In the genomic region with DNA sequence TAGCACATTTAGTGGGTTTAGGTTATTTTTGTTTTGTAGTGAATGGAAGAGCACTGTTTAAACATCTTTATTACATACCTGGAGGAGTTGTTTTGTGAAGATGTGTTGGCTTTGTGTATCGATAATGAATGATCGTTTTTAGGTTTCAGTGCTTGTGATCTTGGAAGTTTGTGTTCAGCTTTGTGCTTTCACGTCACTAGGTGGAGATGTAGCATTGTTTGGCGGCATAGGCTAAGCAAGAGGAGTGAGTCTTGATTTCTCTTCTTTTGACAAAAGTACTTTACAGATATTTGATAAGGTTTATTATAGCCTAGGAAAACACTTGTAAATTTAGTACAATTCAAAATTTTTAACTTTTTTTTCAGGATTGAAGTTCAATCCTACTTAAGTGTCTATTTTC, we compare ENCODE assay signal across 1 cellular context.
TF ChIP-seq lines count a peak whose summit lies in the region.

No MANE protein-coding gene starts in this region.

TF ChIP-seq in SK-N-SH treated with all-trans-retinoic acid at 6 μM for 48 hours, 23 proteins besides CTCF, POLR2A, EP300 and RAD21 (continued from another document):
- no peak for TF ChIP-seq TSHZ2 (CRISPR knock-in tag; IDR thresholded peaks at IDR 0.05)
- TF ChIP-seq ZNF70 (CRISPR knock-in tag; IDR thresholded peaks at IDR 0.05) = no peak
- TF ChIP-seq, protein P1, sequence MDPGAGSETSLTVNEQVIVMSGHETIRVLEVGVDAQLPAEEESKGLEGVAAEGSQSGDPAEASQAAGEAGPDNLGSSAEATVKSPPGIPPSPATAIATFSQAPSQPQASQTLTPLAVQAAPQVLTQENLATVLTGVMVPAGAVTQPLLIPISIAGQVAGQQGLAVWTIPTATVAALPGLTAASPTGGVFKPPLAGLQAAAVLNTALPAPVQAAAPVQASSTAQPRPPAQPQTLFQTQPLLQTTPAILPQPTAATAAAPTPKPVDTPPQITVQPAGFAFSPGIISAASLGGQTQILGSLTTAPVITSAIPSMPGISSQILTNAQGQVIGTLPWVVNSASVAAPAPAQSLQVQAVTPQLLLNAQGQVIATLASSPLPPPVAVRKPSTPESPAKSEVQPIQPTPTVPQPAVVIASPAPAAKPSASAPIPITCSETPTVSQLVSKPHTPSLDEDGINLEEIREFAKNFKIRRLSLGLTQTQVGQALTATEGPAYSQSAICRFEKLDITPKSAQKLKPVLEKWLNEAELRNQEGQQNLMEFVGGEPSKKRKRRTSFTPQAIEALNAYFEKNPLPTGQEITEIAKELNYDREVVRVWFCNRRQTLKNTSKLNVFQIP (CRISPR knock-in tag; IDR thresholded peaks at IDR 0.05; ENCODE audit: borderline replicate concordance, low read depth) = no peak
- TF ChIP-seq OSR1 (CRISPR knock-in tag; IDR thresholded peaks at IDR 0.05) = no peak
- TF ChIP-seq, protein P2, sequence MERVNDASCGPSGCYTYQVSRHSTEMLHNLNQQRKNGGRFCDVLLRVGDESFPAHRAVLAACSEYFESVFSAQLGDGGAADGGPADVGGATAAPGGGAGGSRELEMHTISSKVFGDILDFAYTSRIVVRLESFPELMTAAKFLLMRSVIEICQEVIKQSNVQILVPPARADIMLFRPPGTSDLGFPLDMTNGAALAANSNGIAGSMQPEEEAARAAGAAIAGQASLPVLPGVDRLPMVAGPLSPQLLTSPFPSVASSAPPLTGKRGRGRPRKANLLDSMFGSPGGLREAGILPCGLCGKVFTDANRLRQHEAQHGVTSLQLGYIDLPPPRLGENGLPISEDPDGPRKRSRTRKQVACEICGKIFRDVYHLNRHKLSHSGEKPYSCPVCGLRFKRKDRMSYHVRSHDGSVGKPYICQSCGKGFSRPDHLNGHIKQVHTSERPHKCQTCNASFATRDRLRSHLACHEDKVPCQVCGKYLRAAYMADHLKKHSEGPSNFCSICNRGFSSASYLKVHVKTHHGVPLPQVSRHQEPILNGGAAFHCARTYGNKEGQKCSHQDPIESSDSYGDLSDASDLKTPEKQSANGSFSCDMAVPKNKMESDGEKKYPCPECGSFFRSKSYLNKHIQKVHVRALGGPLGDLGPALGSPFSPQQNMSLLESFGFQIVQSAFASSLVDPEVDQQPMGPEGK (CRISPR knock-in tag; IDR thresholded peaks at IDR 0.05; ENCODE audit: borderline replicate concordance) = no peak
- TF ChIP-seq ZC3H10 (CRISPR knock-in tag; IDR thresholded peaks at IDR 0.05) = no peak
- TF ChIP-seq ISL1 (CRISPR knock-in tag; IDR thresholded peaks at IDR 0.05) = no peak
- no peak for TF ChIP-seq CSRNP3 (CRISPR knock-in tag; IDR thresholded peaks at IDR 0.05)
- no peak for TF ChIP-seq ZFP3 (CRISPR knock-in tag; IDR thresholded peaks at IDR 0.05)
- no peak for TF ChIP-seq BACH2 (CRISPR knock-in tag; IDR thresholded peaks at IDR 0.05; ENCODE audit: borderline replicate concordance)
- TF ChIP-seq TOX (CRISPR knock-in tag; IDR thresholded peaks at IDR 0.05; ENCODE audit: borderline replicate concordance) = no peak
TF ChIP-seq in SK-N-SH treated with all-trans-retinoic acid at 6 μM for 48 hours: peak in this region for 0.
